Comparison of ENCODE assay signal across 8 cellular contexts in genomic region chr20:46089076-46089337, GRCh38. TPM values are rescaled to one million over a fixed set of nuclear protein-coding genes. Genes with fewer than 3 reads are reported as not detected.
A peak's percentile ranks its signal among the peaks of the same experiment; 100 is the strongest.
DNase-seq lines count a peak whose midpoint lies in the region; ATAC-seq, FAIRE-seq and TF ChIP-seq lines count a peak whose summit lies in the region.

No MANE protein-coding gene starts in this region.

- ATAC-seq in Right ventricle myocardium inferior, result no peak
- no peak for ATAC-seq in left cardiac atrium
- peak in 5 of 8 donors; percentile 12 to 38 (median 22) for ATAC-seq in heart right ventricle
- no peak for ATAC-seq in HG03039 (IDR thresholded peaks at IDR 0.05; ENCODE audit: unreplicated experiment)

- H3K27ac ChIP-seq in heart right ventricle (peak overlapping the region; percentile 94 to 100 (median 98)), small intestine (ENCODE audit: low read depth in 1 of 2, low read length in 1 of 2) (peak overlapping the region; percentile 99 to 100)

- H3K27me3 ChIP-seq in heart right ventricle, result no peaks in the 10 kb centered on the region
- no peaks in the 10 kb centered on the region for H3K27me3 ChIP-seq in small intestine (ENCODE audit: control insufficient read depth in 2 of 2, insufficient read depth in 2 of 2, low read length in 2 of 2)

- H3K4me1 ChIP-seq in heart right ventricle, result peaks cover 4 to 60% (median 53%) of the 10 kb centered on the region in 9 donors
- peaks cover 2 to 22% of the 10 kb centered on the region in 2 donors for H3K4me1 ChIP-seq in small intestine (ENCODE audit: control insufficient read depth in 2 of 2, insufficient read depth in 1 of 2, low read depth in 1 of 2, low read length in 1 of 2)

- DNase-seq in Right ventricle myocardium inferior (ENCODE audit: missing footprints), result peak; percentile 80
- DNase-seq in left cardiac atrium, result no peak
- no peak for DNase-seq in heart right ventricle
- DNase-seq in small intestine, result no peak
- DNase-seq in activated effector memory CD4-positive, alpha-beta T cell treated with anti-CD3 and anti-CD28 coated beads, Interleukin-2, amount 50 U/mL, for 16 hours, result no peak
- DNase-seq in NCI-H1105 (lab: John Stamatoyannopoulos, UW), result no peak

- FAIRE-seq in small intestine (lab: Jason Lieb, UNC), result no peak

- WGBS in heart right ventricle, 2 donors, result 0% methylated on average over 31 of the region's 31 CpGs
- WGBS in small intestine, 3 donors, result 0 to 1% (median 1%) methylated on average over 31 of the region's 31 CpGs

- intact Hi-C loops in Right ventricle myocardium inferior (cut with DNase I), result loop anchor here (5.0 to 10.0 kb wide), 2 partner anchors 62 to 264 kb away; partner anchors contain the start of genes SLC12A5 and TNNC2
- intact Hi-C loops in left cardiac atrium (cut with DNase I), result no loop called here
- intact Hi-C loops in heart right ventricle (cut with DNase I), result loop anchor here in 3 of 10 donors (5.0 to 10.0 kb wide), 3 partner anchors 64 to 114 kb away; partner anchors contain the start of genes SLC12A5 (in 1 of the 3) and ZNF335 (in 1 of the 3)

- TF ChIP-seq CTCF in WI38 (IDR thresholded peaks at IDR 0.05; ENCODE audit: low read depth, low read length) (no peak), heart right ventricle (IDR thresholded peaks at IDR 0.05) (no peak)

- H3K36me3 ChIP-seq in heart right ventricle (no peaks in the 10 kb centered on the region), small intestine (ENCODE audit: control insufficient read depth in 2 of 2, insufficient read depth in 2 of 2, low read length in 2 of 2) (no peaks in the 10 kb centered on the region)

- H3K9me3 ChIP-seq in heart right ventricle (no peaks in the 10 kb centered on the region), small intestine (ENCODE audit: control insufficient read depth, low read depth) (no peaks in the 10 kb centered on the region)

- H3K4me3 ChIP-seq in WI38 (ENCODE audit: low read depth, low read length) (peak overlapping the region; percentile 88), heart right ventricle (peak overlapping the region; percentile 70 to 95 (median 89)), small intestine (ENCODE audit: low read depth in 1 of 2, low read length in 2 of 2) (peak overlapping the region; percentile 71 to 91)

RNA-seq across cellular contexts. Expression of gene NCOA5, which starts 0.8 kb away (rescaled TPM):
- total RNA-seq in Right ventricle myocardium inferior (19.4 TPM), left cardiac atrium (10 to 100 TPM; 19.6 to 21.1 TPM), heart right ventricle (10 to 100 TPM; 10.3 to 22.5 (median 11.6) TPM)
- polyA plus RNA-seq in heart right ventricle (1 to 10 TPM; 7.6 to 8.4 TPM), small intestine (10 to 100 TPM; 13.2 to 16.2 (median 13.2) TPM)

RNA-seq across cellular contexts. Expression of gene CD40, which starts 29.1 kb away (rescaled TPM):
- total RNA-seq in Right ventricle myocardium inferior (8.0 TPM), left cardiac atrium (10 to 100 TPM; 11.1 to 13.7 TPM), heart right ventricle (10 to 100 TPM in 1 of 10 donors, 1 to 10 TPM in 9; 2.6 to 25.0 (median 5.9) TPM)
- polyA plus RNA-seq in heart right ventricle (1 to 10 TPM; 7.9 to 9.3 TPM), small intestine (10 to 100 TPM in 2 of 3 donors, 1 to 10 TPM in 1; 2.0 to 14.5 (median 11.1) TPM)

RNA-seq across cellular contexts. Expression of gene SLC12A5, which starts 60.0 kb away (rescaled TPM):
- total RNA-seq in Right ventricle myocardium inferior, result not detected
- total RNA-seq in left cardiac atrium, result 1 to 10 TPM; 2.6 to 3.2 TPM
- total RNA-seq in heart right ventricle, result 1 to 10 TPM in 1 of 10 donors, under 1 TPM in 2, not detected in 7; 0.28 to 1.3 (median 0.87) TPM
- polyA plus RNA-seq in heart right ventricle, result 1 to 10 TPM in 1 of 2 donors, not detected in 1; 1.2 TPM
- 1 to 10 TPM in 1 of 3 donors, not detected in 2; 4.6 TPM for polyA plus RNA-seq in small intestine

Comparison
In these comparisons a context has a peak if more than half of its experiments do, and no peak if none do; other contexts are left out.
1. ATAC-seq: peak in heart right ventricle (5 of 8); none in Right ventricle myocardium inferior (single experiment), left cardiac atrium (0 of 2) and HG03039 (single experiment).
2. Peak in every context shown above with its lines, with median percentiles within 50 percentile points of each other: H3K4me3 ChIP-seq.